Comparison of ENCODE assay signal across 17 cellular contexts in genomic region chr20:7087803-7088202, GRCh38.
A peak's percentile ranks its signal among the peaks of the same experiment; 100 is the strongest.
DNase-seq lines count a peak whose midpoint lies in the region; ATAC-seq and TF ChIP-seq lines count a peak whose summit lies in the region.
"Had no signal": no experiment of that assay in that cellular context is flagged by ENCODE, and none has a peak within 500 bp of the region (broad histone marks: within the 10 kb centered on the region; RNA-seq: fewer than 3 reads in every experiment).

No MANE protein-coding gene starts in this region.

- no peak for TF ChIP-seq CTCF in neural progenitor cell (IDR thresholded peaks at IDR 0.05)
- TF ChIP-seq CTCF in transverse colon (IDR thresholded peaks at IDR 0.05) = peak in 1 of 5 experiments; percentile 14

- H3K36me3 Mint-ChIP-seq in neural progenitor cell = no peaks in the 10 kb centered on the region
- H3K36me3 Mint-ChIP-seq: CD4-positive, alpha-beta memory T cell had no signal

- H2AFZ ChIP-seq in neural progenitor cell (replicated peaks) = peak overlapping the region; percentile 8

- H3K79me2 ChIP-seq in neural progenitor cell (ENCODE audit: low read depth) = no peaks in the 10 kb centered on the region

- no peak overlapping the region for H3K9ac ChIP-seq in neural progenitor cell

- no peak overlapping the region for H3K4me3 ChIP-seq in neural progenitor cell
- no peak overlapping the region for H3K4me3 ChIP-seq in transverse colon
- H3K4me3 ChIP-seq: HAP-1 had no signal

- ATAC-seq in left colon = peak; percentile 24

- no peaks in the 10 kb centered on the region for H3F3A ChIP-seq in neural progenitor cell (ENCODE audit: low read depth)

- H3K27ac Mint-ChIP-seq in neural progenitor cell = no peak overlapping the region
- H3K27ac Mint-ChIP-seq: CD4-positive, alpha-beta memory T cell; HFFc6 had no signal

- intact Hi-C loops in left colon (cut with DNase I, micrococcal nuclease) = no loop called here
- intact Hi-C loops in transverse colon (cut with DNase I; ENCODE audit: low total_unique reads) = no loop called here

- peak; percentile 3 for DNase-seq in NOMO-1 treated with DMSO at 0.1 percent for 48 hours (lab: John Stamatoyannopoulos, UW; ENCODE audit: unreplicated experiment)
- DNase-seq in NOMO-1 treated with dmso at 0.1 percent for 144 hours (lab: John Stamatoyannopoulos, UW; ENCODE audit: unreplicated experiment) = no peak
- DNase-seq in SKM-1 treated with dmso at 0.1 percent for 144 hours (lab: John Stamatoyannopoulos, UW; ENCODE audit: unreplicated experiment) = peak; percentile 11
- DNase-seq in left colon = no peak
- no peak for DNase-seq in neural progenitor cell (ENCODE audit: low spot score)
- no peak for DNase-seq in hippocampal formation (lab: John Stamatoyannopoulos, UW)
- DNase-seq in kidney glomerular epithelial cell (lab: John Stamatoyannopoulos, UW) = no peak
- no peak for DNase-seq in transverse colon
- DNase-seq: C1 segment of cervical spinal cord; Calu3; CD4-positive, alpha-beta memory T cell; COR-L47; DMS79; GF-D8; GOT3; HFFc6 had no signal

- H3K36me3 ChIP-seq in neural progenitor cell (no peaks in the 10 kb centered on the region), transverse colon (no peaks in the 10 kb centered on the region)
- H3K36me3 ChIP-seq: HAP-1 had no signal

- no peaks in the 10 kb centered on the region for H3K9me3 Mint-ChIP-seq in neural progenitor cell

- no peak overlapping the region for H3K4me3 Mint-ChIP-seq in neural progenitor cell
- H3K4me3 Mint-ChIP-seq: CD4-positive, alpha-beta memory T cell; HFFc6 had no signal

- no peaks in the 10 kb centered on the region for H3K4me1 Mint-ChIP-seq in neural progenitor cell
- H3K4me1 Mint-ChIP-seq: CD4-positive, alpha-beta memory T cell had no signal

- no peak for TF ChIP-seq EP300 in transverse colon (IDR thresholded peaks at IDR 0.05; ENCODE audit: low read depth)

- 38 to 48% methylated on average over 1 of the region's 1 CpG for WGBS in transverse colon (ENCODE audit: low coverage in 1 of 2), 2 donors

- H3K27me3 ChIP-seq in neural progenitor cell = no peaks in the 10 kb centered on the region
- H3K27me3 ChIP-seq in transverse colon = no peaks in the 10 kb centered on the region

- no peak for TF ChIP-seq POLR2A in transverse colon (IDR thresholded peaks at IDR 0.05)

- no peaks in the 10 kb centered on the region for H4K20me1 ChIP-seq in neural progenitor cell (ENCODE audit: low read depth)

- H3K4me2 ChIP-seq in neural progenitor cell = no peak overlapping the region

- H3K27ac ChIP-seq in neural progenitor cell (no peak overlapping the region), transverse colon (peak overlapping the region in 1 of 4 donors; percentile 26)

- in situ Hi-C loops in transverse colon (cut with MboI; ENCODE audit: low pct_ligation_motif_present in 1 of 4, low pct_unique_long_range_greater_than_20kb in 1 of 4, low sequenced_read_pairs in 3 of 4) = no loop called here

- H3K4me1 ChIP-seq in neural progenitor cell (no peaks in the 10 kb centered on the region), transverse colon (peaks cover 0 to 41% (median 6%) of the 10 kb centered on the region in 4 donors)
- H3K4me1 ChIP-seq: HAP-1 had no signal

- no peaks in the 10 kb centered on the region for H3K27me3 Mint-ChIP-seq in neural progenitor cell (ENCODE audit: insufficient read depth, low read depth)
- H3K27me3 Mint-ChIP-seq: CD4-positive, alpha-beta memory T cell had no signal

- H3K9me3 ChIP-seq in neural progenitor cell (ENCODE audit: low read depth) (no peaks in the 10 kb centered on the region), transverse colon (no peaks in the 10 kb centered on the region)
- H3K9me3 ChIP-seq: HAP-1 had no signal

Comparison
In these comparisons a context has a peak if more than half of its experiments do, and no peak if none do; other contexts are left out.
1. DNase-seq: peak in NOMO-1 treated with DMSO at 0.1 percent for 48 hours (single experiment) and SKM-1 treated with dmso at 0.1 percent for 144 hours (single experiment); none in NOMO-1 treated with dmso at 0.1 percent for 144 hours (single experiment), left colon (0 of 2), neural progenitor cell (single experiment), hippocampal formation (0 of 2), kidney glomerular epithelial cell (single experiment) and transverse colon (single experiment).